Comparison of ENCODE assay signal across 31 cellular contexts in the genomic region with DNA sequence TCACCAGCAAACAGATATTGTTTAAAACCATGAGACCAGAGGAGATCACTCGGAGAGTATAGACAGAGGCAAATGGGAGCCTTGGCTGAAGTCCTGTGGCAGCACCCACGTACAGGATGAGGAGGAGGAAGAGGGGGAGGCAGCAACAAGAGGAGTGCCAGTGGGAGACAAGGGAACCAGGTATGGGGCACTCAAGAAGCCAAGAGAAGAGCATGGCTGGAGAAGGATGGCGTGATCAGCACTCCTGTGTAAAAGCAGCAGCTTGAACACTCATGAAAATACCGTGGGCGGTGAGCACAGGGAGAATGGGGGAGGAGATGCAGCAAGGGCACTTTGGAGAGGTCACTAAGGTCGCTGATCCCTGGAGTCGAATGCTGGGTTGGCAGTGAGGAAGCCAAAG. TPM values are rescaled to one million over a fixed set of nuclear protein-coding genes. Genes with fewer than 3 reads are reported as not detected.
"Had no signal": no experiment of that assay in that cellular context is flagged by ENCODE, and none has a peak within 500 bp of the region (broad histone marks: within the 10 kb centered on the region; RNA-seq: fewer than 3 reads in every experiment).

No MANE protein-coding gene starts in this region.

- H3K4me1 ChIP-seq: prostate gland, right atrium auricular region, sigmoid colon had no signal

- H3K36me3 ChIP-seq: esophagus squamous epithelium, heart right ventricle, left lung, neural progenitor cell, prostate gland, right atrium auricular region, sigmoid colon, thoracic aorta, tibial nerve, upper lobe of left lung had no signal

- H3K4me2 ChIP-seq: neural progenitor cell had no signal

- H3K9me3 Mint-ChIP-seq: effector memory CD8-positive, alpha-beta T cell; mesothelial cell of epicardium; natural killer cell treated with Interleukin-12 subunit alpha and Interleukin-12 subunit beta and Interleukin-15 and Interleukin-18, amount 100 ng/mL, for 72 hours; neural progenitor cell; stimulated activated effector memory CD8-positive, alpha-beta T cell treated with anti-CD3 and anti-CD28 coated beads, Interleukin-12 subunit alpha, Interleukin-12 subunit beta, amount 100 ng/mL, for 72 hours had no signal

- H3K4me3 Mint-ChIP-seq: effector memory CD8-positive, alpha-beta T cell; mesothelial cell of epicardium; naive B cell; natural killer cell treated with Interleukin-12 subunit alpha and Interleukin-12 subunit beta and Interleukin-15 and Interleukin-18, amount 100 ng/mL, for 72 hours; stimulated activated effector memory CD8-positive, alpha-beta T cell treated with anti-CD3 and anti-CD28 coated beads, Interleukin-12 subunit alpha, Interleukin-12 subunit beta, amount 100 ng/mL, for 72 hours had no signal

- H3K4me3 ChIP-seq: coronary artery, esophagus squamous epithelium, heart right ventricle, left lung, mucosa of descending colon, neural progenitor cell, prostate gland, right atrium auricular region, sigmoid colon, thoracic aorta, tibial nerve, upper lobe of left lung had no signal

- H3K27ac Mint-ChIP-seq: effector memory CD8-positive, alpha-beta T cell; mesothelial cell of epicardium; stimulated activated effector memory CD8-positive, alpha-beta T cell treated with anti-CD3 and anti-CD28 coated beads, Interleukin-12 subunit alpha, Interleukin-12 subunit beta, amount 100 ng/mL, for 72 hours had no signal

- H3K9me3 ChIP-seq: esophagus squamous epithelium, heart right ventricle, left lung, mucosa of descending colon, prostate gland, right atrium auricular region, sigmoid colon, thoracic aorta, tibial nerve, upper lobe of left lung had no signal

- ATAC-seq: effector memory CD8-positive, alpha-beta T cell; left cardiac atrium; left lung; mucosa of descending colon; natural killer cell treated with Interleukin-12 subunit alpha and Interleukin-12 subunit beta and Interleukin-15 and Interleukin-18, amount 100 ng/mL, for 72 hours; stimulated activated effector memory CD8-positive, alpha-beta T cell treated with anti-CD3 and anti-CD28 coated beads, Interleukin-12 subunit alpha, Interleukin-12 subunit beta, amount 100 ng/mL, for 72 hours had no signal

- H2AFZ ChIP-seq: neural progenitor cell had no signal

- DNase-seq: effector memory CD8-positive, alpha-beta T cell; erythroblast; esophagus squamous epithelium; foreskin melanocyte; glutamatergic neuron; heart right ventricle; hippocampal formation; left cardiac atrium; left lung; mesenchymal stem cell; mucosa of descending colon; naive B cell; sigmoid colon; stimulated activated CD4-positive, alpha-beta T cell treated with anti-CD3 and anti-CD28 coated beads, Interleukin-2, amount 100 ng/mL, for 24 hours; stimulated activated CD4-positive, alpha-beta T cell treated with anti-CD3 and anti-CD28 coated beads, Interleukin-4, amount 100 ng/mL, for 24 hours; stimulated activated naive CD4-positive, alpha-beta T cell treated with Interleukin-2 at 50 U/mL for 16 hours; upper lobe of left lung had no signal

- FAIRE-seq: endometrium, islet of Langerhans, urothelium cell line had no signal

- H3K27me3 Mint-ChIP-seq: effector memory CD8-positive, alpha-beta T cell; natural killer cell treated with Interleukin-12 subunit alpha and Interleukin-12 subunit beta and Interleukin-15 and Interleukin-18, amount 100 ng/mL, for 72 hours had no signal

- H3K9ac ChIP-seq: neural progenitor cell had no signal

- H3K27me3 ChIP-seq: heart right ventricle, left lung, neural progenitor cell, right atrium auricular region, sigmoid colon, tibial nerve, upper lobe of left lung had no signal

- H3K36me3 Mint-ChIP-seq: mesothelial cell of epicardium; naive B cell; natural killer cell treated with Interleukin-12 subunit alpha and Interleukin-12 subunit beta and Interleukin-15 and Interleukin-18, amount 100 ng/mL, for 72 hours; neural progenitor cell; stimulated activated effector memory CD8-positive, alpha-beta T cell treated with anti-CD3 and anti-CD28 coated beads, Interleukin-12 subunit alpha, Interleukin-12 subunit beta, amount 100 ng/mL, for 72 hours had no signal

- H3K27ac ChIP-seq: coronary artery, esophagus squamous epithelium, heart right ventricle, left lung, neural progenitor cell, prostate gland, right atrium auricular region, sigmoid colon, thoracic aorta, tibial nerve, upper lobe of left lung had no signal

RNA-seq across cellular contexts. Expression of a gene that starts 51.3 kb away (rescaled TPM):
- total RNA-seq: esophagus squamous epithelium; kidney epithelial cell; left cardiac atrium; left lung; mesothelial cell of epicardium; natural killer cell treated with Interleukin-12 subunit alpha and Interleukin-12 subunit beta and Interleukin-15 and Interleukin-18, amount 100 ng/mL, for 72 hours; osteoblast; right atrium auricular region; thoracic aorta had no signal
- polyA plus RNA-seq: heart right ventricle had no signal
